Comparison of ENCODE assay signal across 28 cellular contexts in the genomic region with DNA sequence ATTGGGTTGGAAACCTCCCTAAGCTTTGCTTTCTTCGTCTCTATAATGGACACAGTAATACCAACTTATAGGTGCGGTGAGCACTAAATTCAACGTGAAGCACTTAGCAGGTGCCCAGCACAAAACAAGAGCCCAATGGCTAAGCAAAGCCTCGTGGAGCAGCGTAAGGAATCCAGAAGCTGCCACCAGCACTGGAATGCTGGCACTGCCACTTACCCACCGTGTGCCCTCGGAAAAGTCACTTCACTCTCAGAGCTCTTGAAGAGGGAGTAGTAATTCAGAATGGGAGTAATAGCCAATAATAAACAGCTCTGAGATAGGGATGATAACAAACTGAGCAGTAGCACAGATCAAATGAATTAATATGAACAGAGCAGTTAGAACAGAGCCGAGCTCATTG. TPM values are rescaled to one million over a fixed set of nuclear protein-coding genes. Genes with fewer than 3 reads are reported as not detected.
DNase-seq lines count a peak whose midpoint lies in the region; ATAC-seq and FAIRE-seq lines count a peak whose summit lies in the region.
"Had no signal": no experiment of that assay in that cellular context is flagged by ENCODE, and none has a peak within 500 bp of the region (broad histone marks: within the 10 kb centered on the region; RNA-seq: fewer than 3 reads in every experiment).

No MANE protein-coding gene starts in this region.

- H3K23ac ChIP-seq in mesenchymal stem cell (ENCODE audit: low read length in 2 of 2): no peak overlapping the region

- H3K4me3 ChIP-seq in mesenchymal stem cell (ENCODE audit: insufficient read depth in 1 of 2, low read depth in 1 of 2, low read length in 2 of 2): no peak overlapping the region
- H3K4me3 ChIP-seq: K562, SJSA1 had no signal

- no peak overlapping the region for H2BK12ac ChIP-seq in mesenchymal stem cell (ENCODE audit: low read length in 2 of 2)

- H3K9ac ChIP-seq in mesenchymal stem cell (ENCODE audit: low read length): no peak overlapping the region

- no peak overlapping the region for H3K4me2 ChIP-seq in mesenchymal stem cell (ENCODE audit: low read length, poor library complexity, severe bottlenecking)

- FAIRE-seq in HTR-8/SVneo (lab: Jason Lieb, UNC): no peak
- FAIRE-seq: GM12891, GM19239, HepG2, K562 had no signal

- H3K14ac ChIP-seq in mesenchymal stem cell (ENCODE audit: low read length in 2 of 2): no peak overlapping the region

- H3K18ac ChIP-seq in mesenchymal stem cell (ENCODE audit: low read depth in 1 of 2, low read length in 2 of 2): no peak overlapping the region

- no peak overlapping the region for H4K8ac ChIP-seq in mesenchymal stem cell (ENCODE audit: low read length)

- peaks cover 16% of the 10 kb centered on the region for H3K4me1 ChIP-seq in mesenchymal stem cell (ENCODE audit: control insufficient read depth, insufficient read depth, low read depth, low read length)
- H3K4me1 ChIP-seq: BE2C, SJSA1 had no signal

- no peak overlapping the region for H2BK120ac ChIP-seq in mesenchymal stem cell (ENCODE audit: low read depth, low read length)

- H2BK5ac ChIP-seq in mesenchymal stem cell (ENCODE audit: low read depth, low read length, poor library complexity, severe bottlenecking): no peak overlapping the region

- ATAC-seq in Right ventricle myocardium inferior (peak; percentile 77), left ventricle myocardium superior (peak; percentile 73), GM19035 (IDR thresholded peaks at IDR 0.05; ENCODE audit: unreplicated experiment) (no peak)
- ATAC-seq: HCT116, HepG2, K562 had no signal

- H3K4ac ChIP-seq in mesenchymal stem cell (ENCODE audit: low read depth in 1 of 2, low read length in 2 of 2): no peak overlapping the region

- 95% methylated on average over 8 of the region's 8 CpGs for WGBS in mesenchymal stem cell

- H2BK15ac ChIP-seq in mesenchymal stem cell (ENCODE audit: low read depth, poor library complexity, severe bottlenecking): no peak overlapping the region

- no peaks in the 10 kb centered on the region for H3K27me3 ChIP-seq in mesenchymal stem cell (ENCODE audit: control insufficient read depth in 1 of 2, insufficient read depth in 1 of 2, low read length in 2 of 2)
- H3K27me3 ChIP-seq: BE2C, SJSA1 had no signal

- H2AK5ac ChIP-seq in mesenchymal stem cell (ENCODE audit: low read length, severe bottlenecking): peak overlapping the region; percentile 18

- intact Hi-C loops in Right ventricle myocardium inferior (cut with DNase I) (loop anchor here (5.0 kb wide), 1 partner anchor 42 kb away; no protein-coding TSS in a partner anchor), cardiac septum (cut with DNase I) (no loop called here), left ventricle myocardium superior (cut with micrococcal nuclease) (no loop called here)

- H3K9me3 ChIP-seq in mesenchymal stem cell (ENCODE audit: control insufficient read depth, low read length): peaks cover 34% of the 10 kb centered on the region
- H3K9me3 ChIP-seq: BE2C, SJSA1 had no signal

- peaks cover 34 to 90% of the 10 kb centered on the region in 2 experiments for H3K36me3 ChIP-seq in mesenchymal stem cell (ENCODE audit: control insufficient read depth in 1 of 2, insufficient read depth in 2 of 2, low read depth in 1 of 2, low read length in 2 of 2)

- no peak overlapping the region for H3K27ac ChIP-seq in mesenchymal stem cell (ENCODE audit: low read length, poor library complexity, severe bottlenecking)
- H3K27ac ChIP-seq: SJSA1 had no signal

- DNase-seq in Right ventricle myocardium inferior (ENCODE audit: missing footprints): no peak
- DNase-seq in cardiac septum (ENCODE audit: low spot score): no peak
- DNase-seq in left ventricle myocardium superior: no peak
- no peak for DNase-seq in mesenchymal stem cell
- DNase-seq in HTR-8/SVneo (ENCODE audit: insufficient read length, low spot score): no peak
- no peak for DNase-seq in NCI-H1417 treated with DMSO at 0.1 percent for 48 hours (lab: John Stamatoyannopoulos, UW)
- DNase-seq: 8988T; ACHN; BE2C; CD8-positive, alpha-beta memory T cell; DMS79 treated with DMSO at 0.1 percent for 48 hours; GF-D8; MV-4-11; NCI-H1105; NCI-H146; NCI-H1930; NCI-H446; NCI-H526; NCI-H82; NK-92 treated with Interleukin-12 subunit alpha and Interleukin-12 subunit beta, amount 100 ng/mL, for 24 hours; PC-3 had no signal

- no peak overlapping the region for H2AFZ ChIP-seq in mesenchymal stem cell (ENCODE audit: low read depth, low read length)

- H3K79me1 ChIP-seq in mesenchymal stem cell (replicated peaks; ENCODE audit: low read length, poor library complexity, severe bottlenecking): peaks cover 25% of the 10 kb centered on the region

- H4K91ac ChIP-seq in mesenchymal stem cell (ENCODE audit: low read length): no peak overlapping the region

RNA-seq across cellular contexts. Expression of a gene that starts 16.4 kb away (rescaled TPM):
- total RNA-seq in Right ventricle myocardium inferior (18.7 TPM), cardiac septum (56.2 TPM), left ventricle myocardium superior (16.9 TPM)
- polyA plus RNA-seq in mesenchymal stem cell (2013, experiment 1 of 2): 137 TPM
- 136 TPM for polyA plus RNA-seq in mesenchymal stem cell (2013, experiment 2 of 2)
